In the genomic region with DNA sequence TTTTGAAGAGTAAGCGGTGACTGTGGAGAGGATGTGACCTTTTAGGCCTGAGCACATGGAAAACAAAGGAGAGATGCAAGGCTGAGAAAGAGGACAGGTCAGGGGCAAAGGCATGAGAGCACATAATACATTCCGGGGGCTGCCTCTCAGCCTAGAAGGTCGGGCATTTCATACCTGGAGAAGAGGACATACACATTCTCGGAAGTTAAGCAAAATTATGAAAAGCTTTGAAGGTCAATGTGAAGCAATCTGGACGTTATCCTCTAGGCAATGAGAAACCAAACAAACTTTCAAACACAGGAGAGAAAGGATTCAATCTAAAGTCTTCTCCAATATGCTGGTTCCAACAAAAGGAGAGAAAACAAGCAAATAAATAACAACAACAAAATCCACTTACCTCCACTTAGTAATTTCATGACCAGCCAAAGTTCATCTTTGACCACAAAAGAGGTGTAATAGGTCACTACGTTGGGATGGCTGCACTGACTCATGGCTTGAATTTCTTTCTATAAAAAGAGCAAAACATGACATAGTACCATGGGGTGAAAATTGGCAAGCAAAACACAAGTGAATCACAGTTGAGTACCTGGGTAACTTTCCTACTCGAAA, we compare ENCODE assay signal across 10 cellular contexts.
A peak's percentile ranks its signal among the peaks of the same experiment; 100 is the strongest.
DNase-seq lines count a peak whose midpoint lies in the region; ATAC-seq, FAIRE-seq and TF ChIP-seq lines count a peak whose summit lies in the region.
"Had no signal": no experiment of that assay in that cellular context is flagged by ENCODE, and none has a peak within 500 bp of the region (broad histone marks: within the 10 kb centered on the region; RNA-seq: fewer than 3 reads in every experiment).

No MANE protein-coding gene starts in this region.

- H3K9me2 ChIP-seq in GM23338 (ENCODE audit: insufficient read depth): 0 out of 2 replicates have a peak, but pooled peaks cover 4% of the 10 kb centered on the region

- no peak overlapping the region for H3K4me3 Mint-ChIP-seq in GM23338

- H3K27me3 Mint-ChIP-seq in GM23338 (ENCODE audit: insufficient read depth, low read depth, poor library complexity): no peaks in the 10 kb centered on the region

- TF ChIP-seq CTCF in bronchial epithelial cell (IDR thresholded peaks at IDR 0.05; ENCODE audit: insufficient read depth, low read length, severe bottlenecking) (no peak), GM13976 (IDR thresholded peaks at IDR 0.05; ENCODE audit: borderline replicate concordance, control extremely low read depth, extremely low read depth, insufficient read depth, missing control alignments) (no peak), GM23338 (conservative IDR thresholded peaks at IDR 0.05; ENCODE audit: low read depth in 2 of 2) (no peak)

- no peak overlapping the region for H3K23ac ChIP-seq in mesenchymal stem cell (ENCODE audit: low read length in 2 of 2)

- in situ Hi-C loops in GM13976 (cut with MboI; ENCODE audit: low sequenced_read_pairs, unreplicated experiment): no loop called here
- in situ Hi-C loops in G401 (cut with HindIII; ENCODE audit: low sequenced_read_pairs): no loop called here

- H3K79me2 ChIP-seq in GM23338 (replicated peaks; ENCODE audit: insufficient read depth): no peaks in the 10 kb centered on the region

- H3K9me3 ChIP-seq in mesenchymal stem cell (ENCODE audit: control insufficient read depth, low read length): no peaks in the 10 kb centered on the region

- 80% methylated on average over 7 of the region's 7 CpGs for WGBS in mesenchymal stem cell

- H3K27me3 ChIP-seq in bronchial epithelial cell (ENCODE audit: control insufficient read depth, insufficient read depth, low read length) (no peaks in the 10 kb centered on the region), mesenchymal stem cell (ENCODE audit: control insufficient read depth in 1 of 2, insufficient read depth in 1 of 2, low read length in 2 of 2) (no peaks in the 10 kb centered on the region), GM23338 (ENCODE audit: insufficient read depth) (no peaks in the 10 kb centered on the region)

- H2AK5ac ChIP-seq in mesenchymal stem cell (ENCODE audit: low read length, severe bottlenecking): no peak overlapping the region

- no peak overlapping the region for H3K18ac ChIP-seq in mesenchymal stem cell (ENCODE audit: low read depth in 1 of 2, low read length in 2 of 2)

- no peak overlapping the region for H3K9ac ChIP-seq in mesenchymal stem cell (ENCODE audit: low read length)

- H2BK12ac ChIP-seq in mesenchymal stem cell (ENCODE audit: low read length in 2 of 2): no peak overlapping the region

- H2AFZ ChIP-seq in mesenchymal stem cell (ENCODE audit: low read depth, low read length): no peak overlapping the region
- H2AFZ ChIP-seq in GM23338: no peak overlapping the region

- H3K4me2 ChIP-seq in mesenchymal stem cell (ENCODE audit: low read length, poor library complexity, severe bottlenecking): no peak overlapping the region
- H3K4me2 ChIP-seq in GM23338: no peak overlapping the region

- H3K4me1 Mint-ChIP-seq in GM23338: peaks cover 36% of the 10 kb centered on the region

- H3K36me3 ChIP-seq in bronchial epithelial cell (ENCODE audit: control insufficient read depth, insufficient read depth, low read length) (peaks cover 2% of the 10 kb centered on the region), mesenchymal stem cell (ENCODE audit: control insufficient read depth in 1 of 2, insufficient read depth in 2 of 2, low read depth in 1 of 2, low read length in 2 of 2) (peaks cover 6 to 14% of the 10 kb centered on the region in 2 experiments), GM23338 (ENCODE audit: insufficient read depth) (peaks cover 3% of the 10 kb centered on the region; the same call in 1 of the 2 replicates)

- peak; percentile 54 for DNase-seq in EL
- DNase-seq in M059J (ENCODE audit: low read depth): peak; percentile 87
- DNase-seq in bronchial epithelial cell (ENCODE audit: low read depth): peak; percentile 89
- DNase-seq in mesenchymal stem cell: peak; percentile 28
- no peak for DNase-seq in GM13976 (ENCODE audit: low spot score)
- DNase-seq in G401 (ENCODE audit: low spot score): no peak
- no peak for DNase-seq in NCI-H1105 (lab: John Stamatoyannopoulos, UW)
- DNase-seq in GM23338 (ENCODE audit: low spot score): no peak
- DNase-seq: KG1, NCI-H524 treated with DMSO at 0.1 percent for 48 hours had no signal

- H4K91ac ChIP-seq in mesenchymal stem cell (ENCODE audit: low read length): no peak overlapping the region

- no peak overlapping the region for H3K14ac ChIP-seq in mesenchymal stem cell (ENCODE audit: low read length in 2 of 2)

- H2BK15ac ChIP-seq in mesenchymal stem cell (ENCODE audit: low read depth, poor library complexity, severe bottlenecking): no peak overlapping the region

- no peaks in the 10 kb centered on the region for H4K20me1 ChIP-seq in GM23338 (replicated peaks; ENCODE audit: insufficient read depth)

- no peak overlapping the region for H2BK120ac ChIP-seq in mesenchymal stem cell (ENCODE audit: low read depth, low read length)

- peak; percentile 32 for FAIRE-seq in bronchial epithelial cell (lab: Jason Lieb, UNC)

- no peak overlapping the region for H3K4ac ChIP-seq in mesenchymal stem cell (ENCODE audit: low read depth in 1 of 2, low read length in 2 of 2)

- no peak overlapping the region for H4K8ac ChIP-seq in mesenchymal stem cell (ENCODE audit: low read length)

- H3K36me3 Mint-ChIP-seq in GM23338 (ENCODE audit: low read depth): peaks cover 2% of the 10 kb centered on the region; the same call in 1 of the 3 replicates

- peaks cover 34% of the 10 kb centered on the region for H3K79me1 ChIP-seq in mesenchymal stem cell (replicated peaks; ENCODE audit: low read length, poor library complexity, severe bottlenecking)

- no peaks in the 10 kb centered on the region for H3K9me3 Mint-ChIP-seq in GM23338

- no peak for ATAC-seq in GM23338

- no peak overlapping the region for H3K27ac Mint-ChIP-seq in GM23338

- H3K4me3 ChIP-seq in bronchial epithelial cell (ENCODE audit: low read depth, low read length) (no peak overlapping the region), mesenchymal stem cell (ENCODE audit: insufficient read depth in 1 of 2, low read depth in 1 of 2, low read length in 2 of 2) (no peak overlapping the region), GM23338 (no peak overlapping the region)

- H3K4me1 ChIP-seq in mesenchymal stem cell (ENCODE audit: control insufficient read depth, insufficient read depth, low read depth, low read length) (peaks cover 10% of the 10 kb centered on the region), GM23338 (ENCODE audit: insufficient read depth) (peaks cover 20% of the 10 kb centered on the region)

- no peaks in the 10 kb centered on the region for H3F3A ChIP-seq in GM23338 (replicated peaks; ENCODE audit: low read depth)

- no peak overlapping the region for H3K27ac ChIP-seq in mesenchymal stem cell (ENCODE audit: low read length, poor library complexity, severe bottlenecking)
- H3K27ac ChIP-seq in GM23338 (ENCODE audit: low read depth): no peak overlapping the region

- no peak overlapping the region for H2BK5ac ChIP-seq in mesenchymal stem cell (ENCODE audit: low read depth, low read length, poor library complexity, severe bottlenecking)

TF ChIP-seq in GM23338, 12 proteins besides CTCF, POLR2A, EP300 and RAD21 (continues in another document):
- TF ChIP-seq ZNF331 (CRISPR knock-in tag; IDR thresholded peaks at IDR 0.05; ENCODE audit: low read depth): no peak
- no peak for TF ChIP-seq EZH2phosphoT487 (IDR thresholded peaks at IDR 0.05; ENCODE audit: unreplicated experiment)

Comparison
In these comparisons a context has a peak if more than half of its experiments do, and no peak if none do; other contexts are left out.
1. DNase-seq: peak in EL (single experiment), M059J (single experiment), bronchial epithelial cell (single experiment) and mesenchymal stem cell (single experiment); none in GM13976 (single experiment), G401 (single experiment), NCI-H1105 (single experiment) and GM23338 (single experiment).